In genomic region chr13:49791214-49791752, GRCh38 we compare ENCODE assay signal across 1 cellular context.
TF ChIP-seq lines count a peak whose summit lies in the region.

No MANE protein-coding gene starts in this region.

TF ChIP-seq in HepG2, 621 proteins besides CTCF, POLR2A, EP300 and RAD21 (continued from another document and continues in another):
- TF ChIP-seq, protein P1, sequence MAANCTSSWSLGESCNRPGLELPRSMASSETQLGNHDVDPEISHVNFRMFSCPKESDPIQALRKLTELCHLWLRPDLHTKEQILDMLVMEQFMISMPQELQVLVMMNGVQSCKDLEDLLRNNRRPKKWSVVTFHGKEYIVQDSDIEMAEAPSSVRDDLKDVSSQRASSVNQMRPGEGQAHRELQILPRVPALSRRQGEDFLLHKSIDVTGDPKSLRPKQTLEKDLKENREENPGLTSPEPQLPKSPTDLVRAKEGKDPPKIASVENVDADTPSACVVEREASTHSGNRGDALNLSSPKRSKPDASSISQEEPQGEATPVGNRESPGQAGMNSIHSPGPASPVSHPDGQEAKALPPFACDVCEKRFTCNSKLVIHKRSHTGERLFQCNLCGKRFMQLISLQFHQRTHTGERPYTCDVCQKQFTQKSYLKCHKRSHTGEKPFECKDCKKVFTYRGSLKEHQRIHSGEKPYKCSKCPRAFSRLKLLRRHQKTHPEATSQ (CRISPR knock-in tag; IDR thresholded peaks at IDR 0.05; ENCODE audit: borderline replicate concordance): no peak
- TF ChIP-seq ZNF552 (CRISPR knock-in tag; IDR thresholded peaks at IDR 0.05; ENCODE audit: borderline replicate concordance) (no peak), KLF16 (CRISPR knock-in tag; IDR thresholded peaks at IDR 0.05) (peak in 1 of 2 experiments; percentile 34; a peak in 1 of 4 replicates), SNAI1 (CRISPR knock-in tag; IDR thresholded peaks at IDR 0.05; ENCODE audit: borderline replicate concordance) (no peak), GATA4 (IDR thresholded peaks at IDR 0.05; ENCODE audit: borderline replicate concordance, low read depth) (no peak), ZHX2 (IDR thresholded peaks at IDR 0.05; ENCODE audit: low read depth) (no peak), ZHX2 (CRISPR knock-in tag; IDR thresholded peaks at IDR 0.05; ENCODE audit: borderline replicate concordance) (no peak), FOXA3 (CRISPR knock-in tag; IDR thresholded peaks at IDR 0.05) (0 out of 2 replicates have a peak, but pooled peaks have one; percentile 33), ZNF30 (CRISPR knock-in tag; IDR thresholded peaks at IDR 0.05) (no peak), MIXL1 (CRISPR knock-in tag; IDR thresholded peaks at IDR 0.05) (peak; percentile 78), FOXJ3 (CRISPR knock-in tag; IDR thresholded peaks at IDR 0.05; ENCODE audit: borderline replicate concordance) (peak; percentile 10; the same call in 1 of the 2 replicates), ZNF607 (CRISPR knock-in tag; IDR thresholded peaks at IDR 0.05; ENCODE audit: borderline replicate concordance) (no peak), REPIN1 (CRISPR knock-in tag; IDR thresholded peaks at IDR 0.05; ENCODE audit: borderline replicate concordance, low read depth) (no peak), PPARG (CRISPR knock-in tag; conservative IDR thresholded peaks at IDR 0.05) (peak; percentile 80), HNRNPUL1 (IDR thresholded peaks at IDR 0.05; ENCODE audit: low read depth, low read length) (no peak), DR1 (CRISPR knock-in tag; IDR thresholded peaks at IDR 0.05) (no peak), MTA3 (CRISPR knock-in tag; IDR thresholded peaks at IDR 0.05) (no peak), SALL2 (CRISPR knock-in tag; IDR thresholded peaks at IDR 0.05) (no peak), AHDC1 (CRISPR knock-in tag; IDR thresholded peaks at IDR 0.05; ENCODE audit: borderline replicate concordance) (no peak), ARNT2 (CRISPR knock-in tag; IDR thresholded peaks at IDR 0.05; ENCODE audit: low read depth) (no peak), TEF (CRISPR knock-in tag; IDR thresholded peaks at IDR 0.05) (no peak), AKAP8 (CRISPR knock-in tag; IDR thresholded peaks at IDR 0.05) (no peak), ZNF75D (CRISPR knock-in tag; IDR thresholded peaks at IDR 0.05; ENCODE audit: borderline replicate concordance) (no peak), CEBPB (IDR thresholded peaks at IDR 0.05; ENCODE audit: borderline replicate concordance, low read depth, low read length) (no peak), ZNF780A (CRISPR knock-in tag; IDR thresholded peaks at IDR 0.05) (no peak)
- TF ChIP-seq, protein P2, sequence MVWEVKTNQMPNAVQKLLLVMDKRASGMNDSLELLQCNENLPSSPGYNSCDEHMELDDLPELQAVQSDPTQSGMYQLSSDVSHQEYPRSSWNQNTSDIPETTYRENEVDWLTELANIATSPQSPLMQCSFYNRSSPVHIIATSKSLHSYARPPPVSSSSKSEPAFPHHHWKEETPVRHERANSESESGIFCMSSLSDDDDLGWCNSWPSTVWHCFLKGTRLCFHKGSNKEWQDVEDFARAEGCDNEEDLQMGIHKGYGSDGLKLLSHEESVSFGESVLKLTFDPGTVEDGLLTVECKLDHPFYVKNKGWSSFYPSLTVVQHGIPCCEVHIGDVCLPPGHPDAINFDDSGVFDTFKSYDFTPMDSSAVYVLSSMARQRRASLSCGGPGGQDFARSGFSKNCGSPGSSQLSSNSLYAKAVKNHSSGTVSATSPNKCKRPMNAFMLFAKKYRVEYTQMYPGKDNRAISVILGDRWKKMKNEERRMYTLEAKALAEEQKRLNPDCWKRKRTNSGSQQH (CRISPR knock-in tag; IDR thresholded peaks at IDR 0.05; ENCODE audit: low read depth): no peak
- TF ChIP-seq, protein P3, sequence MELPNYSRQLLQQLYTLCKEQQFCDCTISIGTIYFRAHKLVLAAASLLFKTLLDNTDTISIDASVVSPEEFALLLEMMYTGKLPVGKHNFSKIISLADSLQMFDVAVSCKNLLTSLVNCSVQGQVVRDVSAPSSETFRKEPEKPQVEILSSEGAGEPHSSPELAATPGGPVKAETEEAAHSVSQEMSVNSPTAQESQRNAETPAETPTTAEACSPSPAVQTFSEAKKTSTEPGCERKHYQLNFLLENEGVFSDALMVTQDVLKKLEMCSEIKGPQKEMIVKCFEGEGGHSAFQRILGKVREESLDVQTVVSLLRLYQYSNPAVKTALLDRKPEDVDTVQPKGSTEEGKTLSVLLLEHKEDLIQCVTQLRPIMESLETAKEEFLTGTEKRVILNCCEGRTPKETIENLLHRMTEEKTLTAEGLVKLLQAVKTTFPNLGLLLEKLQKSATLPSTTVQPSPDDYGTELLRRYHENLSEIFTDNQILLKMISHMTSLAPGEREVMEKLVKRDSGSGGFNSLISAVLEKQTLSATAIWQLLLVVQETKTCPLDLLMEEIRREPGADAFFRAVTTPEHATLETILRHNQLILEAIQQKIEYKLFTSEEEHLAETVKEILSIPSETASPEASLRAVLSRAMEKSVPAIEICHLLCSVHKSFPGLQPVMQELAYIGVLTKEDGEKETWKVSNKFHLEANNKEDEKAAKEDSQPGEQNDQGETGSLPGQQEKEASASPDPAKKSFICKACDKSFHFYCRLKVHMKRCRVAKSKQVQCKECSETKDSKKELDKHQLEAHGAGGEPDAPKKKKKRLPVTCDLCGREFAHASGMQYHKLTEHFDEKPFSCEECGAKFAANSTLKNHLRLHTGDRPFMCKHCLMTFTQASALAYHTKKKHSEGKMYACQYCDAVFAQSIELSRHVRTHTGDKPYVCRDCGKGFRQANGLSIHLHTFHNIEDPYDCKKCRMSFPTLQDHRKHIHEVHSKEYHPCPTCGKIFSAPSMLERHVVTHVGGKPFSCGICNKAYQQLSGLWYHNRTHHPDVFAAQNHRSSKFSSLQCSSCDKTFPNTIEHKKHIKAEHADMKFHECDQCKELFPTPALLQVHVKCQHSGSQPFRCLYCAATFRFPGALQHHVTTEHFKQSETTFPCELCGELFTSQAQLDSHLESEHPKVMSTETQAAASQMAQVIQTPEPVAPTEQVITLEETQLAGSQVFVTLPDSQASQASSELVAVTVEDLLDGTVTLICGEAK (IDR thresholded peaks at IDR 0.05): no peak
- TF ChIP-seq, protein P3 (CRISPR knock-in tag; IDR thresholded peaks at IDR 0.05): no peak
- TF ChIP-seq, protein P4, sequence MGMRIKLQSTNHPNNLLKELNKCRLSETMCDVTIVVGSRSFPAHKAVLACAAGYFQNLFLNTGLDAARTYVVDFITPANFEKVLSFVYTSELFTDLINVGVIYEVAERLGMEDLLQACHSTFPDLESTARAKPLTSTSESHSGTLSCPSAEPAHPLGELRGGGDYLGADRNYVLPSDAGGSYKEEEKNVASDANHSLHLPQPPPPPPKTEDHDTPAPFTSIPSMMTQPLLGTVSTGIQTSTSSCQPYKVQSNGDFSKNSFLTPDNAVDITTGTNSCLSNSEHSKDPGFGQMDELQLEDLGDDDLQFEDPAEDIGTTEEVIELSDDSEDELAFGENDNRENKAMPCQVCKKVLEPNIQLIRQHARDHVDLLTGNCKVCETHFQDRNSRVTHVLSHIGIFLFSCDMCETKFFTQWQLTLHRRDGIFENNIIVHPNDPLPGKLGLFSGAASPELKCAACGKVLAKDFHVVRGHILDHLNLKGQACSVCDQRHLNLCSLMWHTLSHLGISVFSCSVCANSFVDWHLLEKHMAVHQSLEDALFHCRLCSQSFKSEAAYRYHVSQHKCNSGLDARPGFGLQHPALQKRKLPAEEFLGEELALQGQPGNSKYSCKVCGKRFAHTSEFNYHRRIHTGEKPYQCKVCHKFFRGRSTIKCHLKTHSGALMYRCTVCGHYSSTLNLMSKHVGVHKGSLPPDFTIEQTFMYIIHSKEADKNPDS (CRISPR knock-in tag; IDR thresholded peaks at IDR 0.05): no peak
